In the genomic region with DNA sequence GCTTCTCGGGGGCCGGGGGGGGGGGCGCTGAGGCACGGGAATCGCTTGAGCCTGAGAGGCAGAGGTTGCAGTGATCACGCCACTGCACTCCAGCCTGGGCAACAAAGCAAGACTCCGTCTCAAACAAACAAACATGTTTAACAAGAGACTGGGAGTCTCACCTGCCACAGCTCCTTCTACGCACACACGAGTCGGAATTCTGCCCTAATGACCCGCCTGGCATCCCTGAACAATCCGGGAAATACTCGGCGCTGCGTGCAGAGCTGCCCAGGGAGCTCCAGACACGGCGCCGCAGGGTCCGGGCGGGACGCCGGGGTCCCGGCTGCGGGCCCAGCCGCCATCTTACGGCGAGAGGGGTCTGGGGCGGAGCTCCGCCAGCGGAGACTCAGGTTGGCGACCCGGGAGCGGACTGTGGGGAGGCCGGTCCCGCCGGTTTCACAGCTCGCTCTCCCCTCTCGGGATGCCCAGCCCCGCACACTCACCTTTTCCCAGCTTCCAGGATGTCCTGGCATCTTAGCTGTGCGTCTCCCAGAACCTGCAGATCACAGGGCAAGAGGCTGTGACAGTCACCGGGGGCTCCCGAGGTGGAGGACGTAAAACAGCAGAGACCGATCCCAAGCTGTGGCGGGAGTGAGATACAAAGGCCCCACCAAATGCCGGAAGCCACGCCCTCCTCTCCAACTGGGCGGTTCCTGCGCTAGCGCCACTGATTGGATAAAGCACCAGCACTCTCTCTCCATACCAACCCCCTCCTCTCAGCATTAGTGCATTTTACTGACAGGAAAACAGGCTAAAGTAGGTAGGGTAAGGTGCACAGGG, we compare ENCODE assay signal across 8 cellular contexts. TPM values are rescaled to one million over a fixed set of nuclear protein-coding genes. Genes with fewer than 3 reads are reported as not detected.
DNase-seq lines count a peak whose midpoint lies in the region; ATAC-seq and TF ChIP-seq lines count a peak whose summit lies in the region.

No MANE protein-coding gene starts in this region.

- TF ChIP-seq CTCF in AG04449 (IDR thresholded peaks at IDR 0.05; ENCODE audit: insufficient read depth, low read length, missing control alignments): no peak
- no peak for TF ChIP-seq CTCF in coronary artery (IDR thresholded peaks at IDR 0.05)

- CTCF ChIA-PET in AG04449 (lab: Yijun Ruan, JAX): no interaction called here

- peak overlapping the region; percentile 69 to 96 for H3K27ac ChIP-seq in coronary artery

- peak; percentile 100 for ATAC-seq in GM18907 (IDR thresholded peaks at IDR 0.05; ENCODE audit: unreplicated experiment)
- peak; percentile 99 for ATAC-seq in HG03175 (IDR thresholded peaks at IDR 0.05; ENCODE audit: unreplicated experiment)
- ATAC-seq in left colon: peak; percentile 97

- POLR2A ChIA-PET in AG04449 (lab: Yijun Ruan, JAX): interaction anchor here (0.6 to 1.0 kb wide), 2 partner anchors 24 to 412 kb away, joined by 3 to 5 read pairs; a partner anchor contains a TSS

- DNase-seq in AG04449 (ENCODE audit: low read depth, low spot score) (peak; percentile 31), NCI-H446 treated with DMSO at 0.1 percent for 48 hours (lab: John Stamatoyannopoulos, UW) (peak; percentile 83), coronary artery (ENCODE audit: low spot score) (peak; percentile 94), left colon (peak; percentile 95 to 97)
- peak; percentile 95 for DNase-seq in activated CD4-positive, alpha-beta T cell treated with anti-CD3 and anti-CD28 coated beads for 48 hours
- DNase-seq in stimulated activated CD4-positive, alpha-beta T cell treated with anti-CD3 and anti-CD28 coated beads, Interleukin-1b, Interleukin-23, amount 100 ng/mL, for 48 hours: peak; percentile 90

- H3K4me3 ChIP-seq in AG04449 (ENCODE audit: low read depth, low read length): peak overlapping the region; percentile 85
- H3K4me3 ChIP-seq in coronary artery: peak overlapping the region; percentile 100

- intact Hi-C loops in left colon (cut with DNase I, micrococcal nuclease): loop anchor here in 1 of 2 donors (5.0 kb wide), 1 partner anchor 118 kb away; no protein-coding TSS in a partner anchor

RNA-seq across cellular contexts. Expression of a gene that starts 23.6 kb away (rescaled TPM):
- 1 to 10 TPM; 1.8 to 5.3 TPM for total RNA-seq in left colon

Comparison
In these comparisons a context has a peak if more than half of its experiments do, and no peak if none do; other contexts are left out.
1. Peak in every context shown above with its lines: DNase-seq, ATAC-seq, H3K4me3 ChIP-seq and H3K27ac ChIP-seq.
2. DNase-seq: peak in every context shown above with its lines; median percentile 96 in left colon; 95 in activated CD4-positive, alpha-beta T cell treated with anti-CD3 and anti-CD28 coated beads for 48 hours; 94 in coronary artery; 90 in stimulated activated CD4-positive, alpha-beta T cell treated with anti-CD3 and anti-CD28 coated beads, Interleukin-1b, Interleukin-23, amount 100 ng/mL, for 48 hours; 83 in NCI-H446 treated with DMSO at 0.1 percent for 48 hours; 31 in AG04449.